ENCODE assay signal across 19 cellular contexts in the genomic region with DNA sequence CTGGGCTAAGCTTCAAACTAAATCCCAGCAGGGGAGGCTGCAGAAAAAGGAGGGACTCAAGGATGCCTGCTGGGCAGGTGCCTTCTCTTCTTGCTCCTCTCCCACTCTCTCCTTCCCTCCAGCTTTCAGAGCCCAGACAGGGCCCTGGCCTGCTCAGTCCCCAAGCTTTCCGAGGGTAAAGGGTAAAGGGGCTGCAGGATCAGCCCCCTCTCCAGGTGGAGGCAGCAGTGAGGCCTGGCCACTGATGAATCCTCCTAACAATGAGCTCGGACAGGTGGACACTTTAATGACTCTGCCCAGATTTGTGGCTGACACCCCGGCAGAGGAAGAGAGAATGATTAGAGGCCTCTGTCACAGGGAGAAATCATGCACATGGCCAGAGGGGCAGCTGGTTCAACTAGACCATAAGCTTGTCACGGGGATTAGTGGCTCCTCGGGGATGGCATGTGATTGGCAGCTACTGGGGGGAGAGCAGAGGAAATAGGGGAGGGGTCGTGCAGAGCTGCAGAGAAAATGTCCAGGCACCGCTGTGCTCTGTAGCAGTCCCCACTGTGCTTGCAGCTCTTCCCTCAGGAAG.
"Had no signal": no experiment of that assay in that cellular context is flagged by ENCODE, and none has a peak within 500 bp of the region (broad histone marks: within the 10 kb centered on the region; RNA-seq: fewer than 3 reads in every experiment).

No MANE protein-coding gene starts in this region.

- DNase-seq: activated naive CD4-positive, alpha-beta T cell treated with Interleukin-2 at 50 U/mL for 16 hours; activated naive CD8-positive, alpha-beta T cell treated with anti-CD3 and anti-CD28 coated beads, Interleukin-2, amount 50 U/mL, for 24 hours; activated T-cell treated with anti-CD3 and anti-CD28 coated beads for 4 hours; aorta; left cardiac atrium; mucosa of descending colon; naive thymus-derived CD4-positive, alpha-beta T cell; nucleus accumbens; right cardiac atrium; stimulated activated CD4-positive, alpha-beta T cell treated with anti-CD3 and anti-CD28 coated beads, Interleukin-4, amount 100 ng/mL, for 4 hours; stimulated activated CD8-positive, alpha-beta memory T cell treated with anti-CD3 and anti-CD28 coated beads, Interleukin-4, amount 100 ng/mL, for 48 hours; stimulated activated naive CD4-positive, alpha-beta T cell treated with Interleukin-2 at 50 U/mL for 16 hours; substantia nigra; transverse colon had no signal

- H3K9me3 ChIP-seq: mucosa of descending colon, transverse colon had no signal

- H3K36me3 ChIP-seq: transverse colon had no signal

- ATAC-seq: activated naive CD8-positive, alpha-beta T cell treated with anti-CD3 and anti-CD28 coated beads, Interleukin-2, amount 50 U/mL, for 24 hours; esophagus mucosa; left cardiac atrium; mucosa of descending colon; naive thymus-derived CD4-positive, alpha-beta T cell; right cardiac atrium had no signal

- FAIRE-seq: bronchial epithelial cell, endometrium had no signal

- H3K9me3 Mint-ChIP-seq: activated naive CD8-positive, alpha-beta T cell treated with anti-CD3 and anti-CD28 coated beads, Interleukin-2, amount 50 U/mL, for 24 hours; T-helper 2 cell treated with Interferon-gamma antibody and Interleukin-4, amounts not matched to agents 5 μg/mL and 100 μg/mL, for 36 hours had no signal

- H3K27ac ChIP-seq: skin epidermis, transverse colon had no signal

- H3K4me1 Mint-ChIP-seq: activated naive CD8-positive, alpha-beta T cell treated with anti-CD3 and anti-CD28 coated beads, Interleukin-2, amount 50 U/mL, for 24 hours; naive thymus-derived CD4-positive, alpha-beta T cell had no signal

- H3K4me3 ChIP-seq: mucosa of descending colon, skin epidermis, transverse colon had no signal

- H3K4me1 ChIP-seq: transverse colon had no signal

- H3K4me3 Mint-ChIP-seq: activated naive CD8-positive, alpha-beta T cell treated with anti-CD3 and anti-CD28 coated beads, Interleukin-2, amount 50 U/mL, for 24 hours; naive thymus-derived CD4-positive, alpha-beta T cell; T-helper 2 cell treated with Interferon-gamma antibody and Interleukin-4, amounts not matched to agents 5 μg/mL and 100 μg/mL, for 36 hours had no signal

- H3K27ac Mint-ChIP-seq: activated naive CD8-positive, alpha-beta T cell treated with anti-CD3 and anti-CD28 coated beads, Interleukin-2, amount 50 U/mL, for 24 hours; T-helper 2 cell treated with Interferon-gamma antibody and Interleukin-4, amounts not matched to agents 5 μg/mL and 100 μg/mL, for 36 hours had no signal

- H3K36me3 Mint-ChIP-seq: naive thymus-derived CD4-positive, alpha-beta T cell had no signal
